ENCODE assay signal across 19 cellular contexts in the genomic region with DNA sequence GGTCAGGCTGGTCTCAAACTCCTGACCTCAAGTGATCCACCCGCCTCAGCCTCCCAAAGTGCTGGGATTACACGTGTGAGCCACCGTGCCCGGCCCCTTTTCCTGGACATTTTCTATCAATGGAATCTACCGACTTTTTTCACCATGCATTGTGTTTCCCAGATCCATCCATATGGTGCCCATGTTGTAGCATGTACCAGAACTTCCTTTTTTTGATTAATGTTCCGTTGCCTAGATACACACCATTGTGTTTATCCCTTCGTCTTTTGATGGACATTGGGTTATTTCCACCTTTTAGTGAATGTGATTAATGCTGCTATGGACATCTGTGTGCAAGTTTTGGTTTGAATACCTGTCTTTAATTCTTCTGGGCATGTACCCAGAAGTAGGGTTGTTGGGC.
"Had no signal": no experiment of that assay in that cellular context is flagged by ENCODE, and none has a peak within 500 bp of the region (broad histone marks: within the 10 kb centered on the region; RNA-seq: fewer than 3 reads in every experiment).

No MANE protein-coding gene starts in this region.

- DNase-seq: activated CD4-positive, alpha-beta T cell treated with anti-CD3 and anti-CD28 coated beads, Interleukin-2, amount 10 ng/mL, durations not matched to agents 24 days and 14 days; activated CD4-positive, CD25-positive, alpha-beta regulatory T cell; activated CD8-positive, alpha-beta memory T cell treated with anti-CD3 and anti-CD28 coated beads, Interleukin-2, amount 50 U/mL, for 48 hours; activated naive CD8-positive, alpha-beta T cell treated with anti-CD3 and anti-CD28 coated beads for 36 hours; activated T-cell treated with anti-CD3 and anti-CD28 coated beads, Interleukin-2, amount 50 U/mL, for 72 hours; amygdala; body of pancreas; central memory CD4-positive, alpha-beta T cell; colonic mucosa; effector CD8-positive, alpha-beta T cell; kidney glomerular epithelial cell; stimulated activated CD4-positive, alpha-beta T cell treated with anti-CD3 and anti-CD28 coated beads, Interleukin-15, amount 100 ng/mL, for 24 hours; stimulated activated CD4-positive, alpha-beta T cell treated with anti-CD3 and anti-CD28 coated beads, Interleukin-4, amount 100 ng/mL, for 1 hour; stimulated activated naive CD4-positive, alpha-beta T cell treated with Interleukin-2 at 50 U/mL for 16 hours; upper lobe of right lung had no signal

- H3K4me1 ChIP-seq: colonic mucosa, foreskin keratinocyte, prostate gland had no signal

- H3K27ac ChIP-seq: body of pancreas, colonic mucosa, foreskin keratinocyte, prostate gland, skin epidermis, thoracic aorta, upper lobe of right lung had no signal

- H3K4me3 ChIP-seq: body of pancreas, colonic mucosa, prostate gland, skin epidermis, thoracic aorta, upper lobe of right lung had no signal

- H3K27me3 ChIP-seq: body of pancreas, colonic mucosa, upper lobe of right lung had no signal

- H3K36me3 ChIP-seq: colonic mucosa, prostate gland, thoracic aorta, upper lobe of right lung had no signal

- H3K9me3 ChIP-seq: body of pancreas, colonic mucosa, prostate gland, thoracic aorta, upper lobe of right lung had no signal
